In genomic region chr9:127903557-127904475, GRCh38 we compare ENCODE assay signal across 7 cellular contexts. TPM values are rescaled to one million over a fixed set of nuclear protein-coding genes. Genes with fewer than 3 reads are reported as not detected.
DNase-seq lines count a peak whose midpoint lies in the region; ATAC-seq and TF ChIP-seq lines count a peak whose summit lies in the region.

No MANE protein-coding gene starts in this region.

- peak; percentile 96 for DNase-seq in UCSD-AML1 (lab: John Stamatoyannopoulos, UW; ENCODE audit: unreplicated experiment)
- DNase-seq in natural killer cell = peak; percentile 54
- DNase-seq in A673 (ENCODE audit: low spot score) = no peak
- DNase-seq in medulla oblongata (ENCODE audit: extremely low spot score) = no peak

- peak overlapping the region; percentile 100 for H3K27ac Mint-ChIP-seq in natural killer cell

- H3K9me3 ChIP-seq in duodenal mucosa (ENCODE audit: control insufficient read depth in 1 of 2, low read length in 2 of 2) = no peaks in the 10 kb centered on the region
- no peaks in the 10 kb centered on the region for H3K9me3 ChIP-seq in A673 (ENCODE audit: low read depth, low read length, poor library complexity, severe bottlenecking)

- H3K4me1 ChIP-seq in duodenal mucosa (ENCODE audit: control insufficient read depth in 1 of 2, insufficient read depth in 2 of 2, low read length in 2 of 2) = peaks cover 39 to 49% of the 10 kb centered on the region in 2 donors
- no peaks in the 10 kb centered on the region for H3K4me1 ChIP-seq in A673 (ENCODE audit: insufficient read depth, low read length, poor library complexity, severe bottlenecking)

- H3K27me3 ChIP-seq in duodenal mucosa (ENCODE audit: control insufficient read depth in 1 of 2, insufficient read depth in 2 of 2, low read length in 2 of 2) (no peaks in the 10 kb centered on the region), A673 (replicated peaks; ENCODE audit: insufficient read depth, low read depth, low read length, poor library complexity) (no peaks in the 10 kb centered on the region)

- H3K27ac ChIP-seq in duodenal mucosa (ENCODE audit: low read depth, low read length) (peak overlapping the region; percentile 75), temporal lobe (ENCODE audit: low read depth, low read length) (peak overlapping the region; percentile 79), A673 (ENCODE audit: low read depth, low read length, poor library complexity, severe bottlenecking) (no peak overlapping the region)

- peak overlapping the region; percentile 26 to 50 for H3K4me3 ChIP-seq in duodenal mucosa (ENCODE audit: low read depth in 1 of 2, low read length in 2 of 2)
- H3K4me3 ChIP-seq in A673 (ENCODE audit: low read depth, low read length, poor library complexity, severe bottlenecking) = no peak overlapping the region

- CTCF ChIA-PET in A673 (lab: Charles Lee) = no interaction called here

- intact Hi-C loops in natural killer cell (cut with micrococcal nuclease) (loop anchor here (2.0 kb wide), 1 partner anchor 123 kb away; no protein-coding TSS in a partner anchor), A673 (cut with micrococcal nuclease; ENCODE audit: unreplicated experiment) (no loop called here)

- BruUV-seq in A673 (replicated peaks; lab: Mats Ljungman, UMichigan) = no TSS peak

- peaks cover 33 to 51% of the 10 kb centered on the region in 2 donors for H3K4me1 Mint-ChIP-seq in natural killer cell

- ATAC-seq in HG02678 (IDR thresholded peaks at IDR 0.05; ENCODE audit: unreplicated experiment) = peak; percentile 29
- peak in 2 of 3 donors; percentile 0 to 2 for ATAC-seq in natural killer cell

- peak overlapping the region; percentile 34 to 63 for H3K9ac ChIP-seq in duodenal mucosa (ENCODE audit: low read depth in 1 of 2, low read length in 2 of 2)

- H3K36me3 Mint-ChIP-seq in natural killer cell = no peaks in the 10 kb centered on the region

- H3K4me3 Mint-ChIP-seq in natural killer cell = peak overlapping the region; percentile 99

- H3K27me3 Mint-ChIP-seq in natural killer cell (ENCODE audit: low read depth in 2 of 2) = no peaks in the 10 kb centered on the region

- TF ChIP-seq CTCF in natural killer cell (IDR thresholded peaks at IDR 0.05) = no peak
- TF ChIP-seq CTCF in A673 (conservative IDR thresholded peaks at IDR 0.05; ENCODE audit: low read depth, low read length) = no peak

- POLR2A ChIA-PET in A673 (lab: Charles Lee; ENCODE audit: low non-redundant PET) = no interaction called here

- H3K9me3 Mint-ChIP-seq in natural killer cell = no peaks in the 10 kb centered on the region

- H3K36me3 ChIP-seq in duodenal mucosa (ENCODE audit: control insufficient read depth in 1 of 2, insufficient read depth in 2 of 2, low read length in 2 of 2) = peaks cover 0 to 4% of the 10 kb centered on the region in 2 donors
- no peaks in the 10 kb centered on the region for H3K36me3 ChIP-seq in A673 (ENCODE audit: insufficient read depth, low read length, poor library complexity, severe bottlenecking)

RNA-seq across cellular contexts. Expression of gene ST6GALNAC6, which starts 4.4 kb away (rescaled TPM):
- total RNA-seq in natural killer cell = 100 to 1,000 TPM; 120 to 148 (median 127) TPM
- total RNA-seq in temporal lobe = 25.6 TPM
- total RNA-seq in A673 (2021) = 34.7 and 40.4 TPM in 2 replicates

RNA-seq across cellular contexts. Expression of gene ST6GALNAC4, which starts 13.0 kb away (rescaled TPM):
- total RNA-seq in natural killer cell (10 to 100 TPM; 18.8 to 33.0 (median 20.4) TPM), temporal lobe (7.4 TPM), A673 (2021) (11.8 and 15.8 TPM in 2 replicates)

RNA-seq across cellular contexts. Expression of gene AK1, which starts 26.3 kb away (rescaled TPM):
- 10 to 100 TPM; 47.3 to 76.3 (median 54.2) TPM for total RNA-seq in natural killer cell
- 25.3 TPM for total RNA-seq in temporal lobe
- 35.8 and 52.9 TPM in 2 replicates for total RNA-seq in A673 (2021)

RNA-seq across cellular contexts. Expression of gene PIP5KL1, which starts 26.8 kb away (rescaled TPM):
- total RNA-seq in natural killer cell (1 to 10 TPM in 1 of 3 donors, under 1 TPM in 2; 0.52 to 1.4 (median 0.97) TPM), temporal lobe (1.2 TPM), A673 (2021) (2.6 and 3.9 TPM in 2 replicates)

RNA-seq across cellular contexts. Expression of gene DPM2, which starts 33.8 kb away (rescaled TPM):
- total RNA-seq in natural killer cell = 10 to 100 TPM; 22.9 to 31.4 (median 24.1) TPM
- total RNA-seq in temporal lobe = 10.1 TPM
- total RNA-seq in A673 (2021) = 51.5 and 52.9 TPM in 2 replicates

Comparison
In these comparisons a context has a peak if more than half of its experiments do, and no peak if none do; other contexts are left out.
1. DNase-seq: peak in UCSD-AML1 (single experiment) and natural killer cell (single experiment); none in A673 (single experiment) and medulla oblongata (single experiment).